ENCODE assay signal across 8 cellular contexts in the genomic region with DNA sequence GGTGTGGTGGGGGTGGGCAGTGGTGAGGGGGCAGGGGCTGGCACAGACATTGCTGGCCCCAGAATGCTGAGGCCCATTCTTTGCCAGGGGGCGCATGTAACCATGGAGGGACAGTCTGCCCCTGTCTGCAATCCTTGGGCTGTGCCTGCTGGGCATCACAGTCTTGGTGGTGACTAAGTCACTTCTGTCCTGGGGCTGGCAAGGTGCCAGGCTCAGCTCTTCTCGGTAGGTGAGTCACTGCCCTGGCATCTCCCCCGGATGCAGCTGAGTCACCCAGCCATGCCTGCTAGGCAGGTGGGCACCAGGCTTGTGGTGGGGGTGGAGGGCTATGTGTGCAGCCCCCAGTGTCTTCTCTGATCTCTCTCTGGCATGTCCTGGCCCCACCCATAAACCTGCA. TPM values are rescaled to one million over a fixed set of nuclear protein-coding genes. Genes with fewer than 3 reads are reported as not detected.
A peak's percentile ranks its signal among the peaks of the same experiment; 100 is the strongest.
DNase-seq lines count a peak whose midpoint lies in the region; ATAC-seq, FAIRE-seq and TF ChIP-seq lines count a peak whose summit lies in the region.

No MANE protein-coding gene starts in this region.

- H3K36me3 ChIP-seq in ACC112 (ENCODE audit: insufficient read depth, low read length) (no peaks in the 10 kb centered on the region), smooth muscle cell (ENCODE audit: low read depth) (no peaks in the 10 kb centered on the region)

- H3F3A ChIP-seq in smooth muscle cell (ENCODE audit: low read depth), result peaks cover 13% of the 10 kb centered on the region

- in situ Hi-C loops in SK-MEL-5 (cut with HindIII; ENCODE audit: low pct_unique_long_range_greater_than_20kb, low sequenced_read_pairs), result no loop called here

- peaks cover 20% of the 10 kb centered on the region for H4K20me1 ChIP-seq in smooth muscle cell (ENCODE audit: low read depth)

- WGBS in smooth muscle cell (ENCODE audit: low lambda C conversion rate), result 33% methylated on average over 3 of the region's 3 CpGs

- H2AFZ ChIP-seq in ACC112 (ENCODE audit: low read length, unreplicated experiment) (no peak overlapping the region), smooth muscle cell (ENCODE audit: low read depth) (no peak overlapping the region)

- H3K27me3 ChIP-seq in ACC112 (ENCODE audit: insufficient read depth, low read length), result no peaks in the 10 kb centered on the region
- H3K27me3 ChIP-seq in smooth muscle cell (ENCODE audit: low read depth), result no peaks in the 10 kb centered on the region

- H3K79me2 ChIP-seq in ACC112 (ENCODE audit: control insufficient read depth, insufficient read depth, low read length, unreplicated experiment) (peaks cover 14% of the 10 kb centered on the region), smooth muscle cell (ENCODE audit: low read depth) (peaks cover 25% of the 10 kb centered on the region)

- peaks cover 64% of the 10 kb centered on the region for H3K4me1 ChIP-seq in ACC112 (ENCODE audit: control insufficient read depth, insufficient read depth, low read length, unreplicated experiment)
- H3K4me1 ChIP-seq in smooth muscle cell (ENCODE audit: low read depth), result peaks cover 67% of the 10 kb centered on the region

- no peaks in the 10 kb centered on the region for H3K9me3 ChIP-seq in smooth muscle cell (replicated peaks; ENCODE audit: low read depth)

- DNase-seq in HTR-8/SVneo (ENCODE audit: insufficient read length, low spot score) (peak; percentile 98), SK-MEL-5 (ENCODE audit: low read depth, low spot score) (peak; percentile 79), head of caudate nucleus (peak; percentile 59 to 95 (median 80)), smooth muscle cell (lab: John Stamatoyannopoulos, UW; ENCODE audit: unreplicated experiment) (peak; percentile 54)
- DNase-seq in activated naive CD4-positive, alpha-beta T cell treated with Interleukin-2 at 50 U/mL for 16 hours, result peak; percentile 90

- peak; percentile 99 for FAIRE-seq in HTR-8/SVneo (lab: Jason Lieb, UNC)

- peak overlapping the region; percentile 66 for H3K4me2 ChIP-seq in smooth muscle cell

- ATAC-seq in GM21737 (IDR thresholded peaks at IDR 0.05; ENCODE audit: unreplicated experiment) (no peak), GM21825 (IDR thresholded peaks at IDR 0.05; ENCODE audit: unreplicated experiment) (no peak)

- TF ChIP-seq CTCF in smooth muscle cell (IDR thresholded peaks at IDR 0.05; ENCODE audit: borderline replicate concordance, insufficient read depth, poor library complexity, severe bottlenecking), result no peak

- H3K4me3 ChIP-seq in ACC112 (ENCODE audit: low read depth, low read length) (no peak overlapping the region), smooth muscle cell (no peak overlapping the region)

- H3K27ac ChIP-seq in ACC112 (ENCODE audit: low read depth, low read length), result 0 out of 2 replicates have a peak overlapping the region, but pooled peaks have one; percentile 14
- peak overlapping the region; percentile 62 for H3K27ac ChIP-seq in smooth muscle cell (ENCODE audit: low read depth)

- intact Hi-C loops in head of caudate nucleus (cut with DNase I), result no loop called here

- no peak overlapping the region for H3K9ac ChIP-seq in smooth muscle cell (ENCODE audit: low read depth)

RNA-seq across cellular contexts. Expression of a gene that starts 5.6 kb away (rescaled TPM):
- 7.6 and 9.0 TPM in 2 replicates for total RNA-seq in SK-MEL-5 (2014; rRNA removed; shearing (Covaris generic))
- 25.5 and 26.4 TPM in 2 replicates for polyA plus RNA-seq in SK-MEL-5 (2015; cell fraction: cytosol; rRNA removed)
- polyA plus RNA-seq in SK-MEL-5 (2015; cell fraction: nucleus; rRNA removed), result 10.9 and 16.4 TPM in 2 replicates
- 13.6 and 22.5 TPM in 2 replicates for total RNA-seq in smooth muscle cell
- 21.6 and 22.1 TPM in 2 replicates for polyA plus RNA-seq in smooth muscle cell

RNA-seq across cellular contexts. Expression of a gene that starts 26.9 kb away (rescaled TPM):
- 54.7 TPM in 2 replicates for total RNA-seq in SK-MEL-5 (2014; rRNA removed; shearing (Covaris generic))
- 47.1 and 54.0 TPM in 2 replicates for polyA plus RNA-seq in SK-MEL-5 (2015; cell fraction: cytosol; rRNA removed)
- polyA plus RNA-seq in SK-MEL-5 (2015; cell fraction: nucleus; rRNA removed), result 47.8 and 53.1 TPM in 2 replicates
- total RNA-seq in smooth muscle cell, result 10.4 and 15.1 TPM in 2 replicates
- 5.2 and 5.5 TPM in 2 replicates for polyA plus RNA-seq in smooth muscle cell

RNA-seq across cellular contexts. Expression of a gene that starts 50.0 kb away (rescaled TPM):
- not detected in 2 replicates for total RNA-seq in SK-MEL-5 (2014; rRNA removed; shearing (Covaris generic))
- 0.18 TPM in 1 of 2 replicates, not detected in the other for polyA plus RNA-seq in SK-MEL-5 (2015; cell fraction: cytosol; rRNA removed)
- polyA plus RNA-seq in SK-MEL-5 (2015; cell fraction: nucleus; rRNA removed), result not detected in 2 replicates
- not detected in 2 replicates for total RNA-seq in smooth muscle cell
- polyA plus RNA-seq in smooth muscle cell, result 0.27 and 0.30 TPM in 2 replicates
